Comparison of ENCODE assay signal across 8 cellular contexts in genomic region chr1:178055093-178055492, GRCh38. TPM values are rescaled to one million over a fixed set of nuclear protein-coding genes. Genes with fewer than 3 reads are reported as not detected.
DNase-seq lines count a peak whose midpoint lies in the region; ATAC-seq and TF ChIP-seq lines count a peak whose summit lies in the region.

No MANE protein-coding gene starts in this region.

- TF ChIP-seq POLR2A in esophagus squamous epithelium (IDR thresholded peaks at IDR 0.05): no peak

- no peaks in the 10 kb centered on the region for H3K4me1 Mint-ChIP-seq in stimulated activated naive CD8-positive, alpha-beta T cell treated with anti-CD3 and anti-CD28 coated beads, Interleukin-15, amount 100 ng/mL, for 72 hours

- no peaks in the 10 kb centered on the region for H3K27me3 Mint-ChIP-seq in stimulated activated naive CD8-positive, alpha-beta T cell treated with anti-CD3 and anti-CD28 coated beads, Interleukin-15, amount 100 ng/mL, for 72 hours

- H3K27ac ChIP-seq in psoas muscle (no peak overlapping the region), esophagus squamous epithelium (peak overlapping the region in 1 of 4 donors; percentile 77)

- 9 to 16% (median 13%) methylated on average over 5 of the region's 5 CpGs for WGBS in psoas muscle, 3 donors
- 29 to 49% methylated on average over 5 of the region's 5 CpGs for WGBS in esophagus squamous epithelium, 2 donors

- H3K27me3 ChIP-seq in psoas muscle (ENCODE audit: insufficient read depth in 3 of 3, low read length in 2 of 3) (no peaks in the 10 kb centered on the region), esophagus squamous epithelium (no peaks in the 10 kb centered on the region)

- no peaks in the 10 kb centered on the region for H3K9me3 ChIP-seq in psoas muscle
- no peaks in the 10 kb centered on the region for H3K9me3 ChIP-seq in esophagus squamous epithelium

- H3K4me3 Mint-ChIP-seq in stimulated activated naive CD8-positive, alpha-beta T cell treated with anti-CD3 and anti-CD28 coated beads, Interleukin-15, amount 100 ng/mL, for 72 hours: no peak overlapping the region

- H3K4me3 ChIP-seq in GM12865 (ENCODE audit: low read depth, low read length) (no peak overlapping the region), epithelial cell of esophagus (ENCODE audit: low read length) (no peak overlapping the region), psoas muscle (no peak overlapping the region), esophagus squamous epithelium (no peak overlapping the region)

- peaks cover 0 to 5% of the 10 kb centered on the region in 2 donors for H3K9me3 Mint-ChIP-seq in stimulated activated naive CD8-positive, alpha-beta T cell treated with anti-CD3 and anti-CD28 coated beads, Interleukin-15, amount 100 ng/mL, for 72 hours

- TF ChIP-seq CTCF in GM12865 (IDR thresholded peaks at IDR 0.05; ENCODE audit: insufficient read depth, low read depth, low read length, missing control alignments) (peak; percentile 9), epithelial cell of esophagus (IDR thresholded peaks at IDR 0.05; ENCODE audit: insufficient read depth, low read depth, low read length, missing control alignments) (peak; percentile 24), psoas muscle (IDR thresholded peaks at IDR 0.05) (peak; percentile 29), esophagus squamous epithelium (IDR thresholded peaks at IDR 0.05) (peak in 3 of 6 experiments; percentile 15 to 16 (median 16))

- peak; percentile 38 to 63 (median 56) for ATAC-seq in psoas muscle
- no peak for ATAC-seq in HG03571 (IDR thresholded peaks at IDR 0.05; ENCODE audit: unreplicated experiment)
- ATAC-seq in stimulated activated naive CD8-positive, alpha-beta T cell treated with anti-CD3 and anti-CD28 coated beads, Interleukin-15, amount 100 ng/mL, for 72 hours: no peak

- H3K4me1 ChIP-seq in psoas muscle (peaks cover 9% of the 10 kb centered on the region), esophagus squamous epithelium (peaks cover 27 to 67% (median 33%) of the 10 kb centered on the region in 3 donors)

- H3K36me3 ChIP-seq in psoas muscle (ENCODE audit: insufficient read depth in 1 of 2, low read depth in 1 of 2): no peaks in the 10 kb centered on the region
- H3K36me3 ChIP-seq in esophagus squamous epithelium: no peaks in the 10 kb centered on the region

- DNase-seq in GM12865 (ENCODE audit: low read depth) (no peak), NCI-H460 (ENCODE audit: extremely low read depth, low read depth) (peak; percentile 70), epithelial cell of esophagus (ENCODE audit: low read depth) (peak; percentile 39), psoas muscle (peak in 1 of 2 donors; percentile 35), esophagus squamous epithelium (lab: John Stamatoyannopoulos, UW) (no peak)
- DNase-seq in stimulated activated naive CD8-positive, alpha-beta T cell treated with anti-CD3 and anti-CD28 coated beads, Interleukin-15, amount 100 ng/mL, for 72 hours: no peak
- DNase-seq in activated CD4-positive, alpha-beta T cell treated with anti-CD3 and anti-CD28 coated beads for 48 hours: no peak

- intact Hi-C loops in psoas muscle (cut with DNase I) (loop anchor here in 1 of 2 donors (10.0 kb wide), 1 partner anchor 130 kb away; no protein-coding TSS in a partner anchor), esophagus squamous epithelium (cut with DNase I) (no loop called here)

- H3K27ac Mint-ChIP-seq in stimulated activated naive CD8-positive, alpha-beta T cell treated with anti-CD3 and anti-CD28 coated beads, Interleukin-15, amount 100 ng/mL, for 72 hours: no peak overlapping the region

RNA-seq across cellular contexts. Expression of gene RASAL2, which starts 38.8 kb away (rescaled TPM):
- 6.8 and 6.9 TPM in 2 replicates for total RNA-seq in NCI-H460 (2014; rRNA removed; shearing (Covaris generic))
- polyA plus RNA-seq in NCI-H460 (2014; cell fraction: nucleus; rRNA removed): 5.5 and 8.3 TPM in 2 replicates
- total RNA-seq in psoas muscle (10 to 100 TPM in 3 of 4 donors, 1 to 10 TPM in 1; 5.5 to 42.1 (median 12.1) TPM), esophagus squamous epithelium (10 to 100 TPM; 20.4 to 29.8 (median 25.5) TPM)
- 1 to 10 TPM; 1.9 to 4.6 (median 2.8) TPM for polyA plus RNA-seq in psoas muscle

Comparison
In these comparisons a context has a peak if more than half of its experiments do, and no peak if none do; other contexts are left out.
1. DNase-seq: peak in NCI-H460 (single experiment) and epithelial cell of esophagus (single experiment); none in GM12865 (single experiment), stimulated activated naive CD8-positive, alpha-beta T cell treated with anti-CD3 and anti-CD28 coated beads, Interleukin-15, amount 100 ng/mL, for 72 hours (0 of 2), activated CD4-positive, alpha-beta T cell treated with anti-CD3 and anti-CD28 coated beads for 48 hours (single experiment) and esophagus squamous epithelium (single experiment).
2. ATAC-seq: peak in psoas muscle (4 of 4); none in HG03571 (single experiment) and stimulated activated naive CD8-positive, alpha-beta T cell treated with anti-CD3 and anti-CD28 coated beads, Interleukin-15, amount 100 ng/mL, for 72 hours (single experiment).